8 cellular contexts compared by ENCODE assay signal in genomic region chr9:79569814-79570448, GRCh38. TPM values are rescaled to one million over a fixed set of nuclear protein-coding genes. Genes with fewer than 3 reads are reported as not detected.
DNase-seq lines count a peak whose midpoint lies in the region; ATAC-seq, FAIRE-seq and TF ChIP-seq lines count a peak whose summit lies in the region.

No MANE protein-coding gene starts in this region.

- peaks cover 0 to 5% (median 0%) of the 10 kb centered on the region in 12 donors for H3K9me3 ChIP-seq in heart left ventricle
- H3K9me3 ChIP-seq in mesodermal cell (ENCODE audit: control insufficient read depth, low read length), result peaks cover 7% of the 10 kb centered on the region
- H3K9me3 ChIP-seq in vagina, result no peaks in the 10 kb centered on the region

- ATAC-seq in heart left ventricle (no peak), left cardiac atrium (no peak), omental fat pad (ENCODE audit: low FRiP score) (no peak)

- H3K27ac ChIP-seq in heart left ventricle (peak overlapping the region in 1 of 12 donors; percentile 97), caudate nucleus (ENCODE audit: low read depth, low read length) (peak overlapping the region; percentile 97), mesodermal cell (ENCODE audit: low read depth, low read length, severe bottlenecking) (peak overlapping the region; percentile 94), vagina (peak overlapping the region; percentile 72)

- H3K27me3 ChIP-seq in heart left ventricle (peaks cover 0 to 5% (median 0%) of the 10 kb centered on the region in 9 donors), vagina (no peaks in the 10 kb centered on the region)

- H3K36me3 ChIP-seq in heart left ventricle (no peaks in the 10 kb centered on the region), mesodermal cell (ENCODE audit: control insufficient read depth, insufficient read depth, low read length) (no peaks in the 10 kb centered on the region), vagina (no peaks in the 10 kb centered on the region)

- intact Hi-C loops in heart left ventricle (cut with DNase I), result loop anchor here in 6 of 10 donors (5.0 to 10.0 kb wide), 7 partner anchors 92 to 605 kb away; no protein-coding TSS in a partner anchor
- intact Hi-C loops in left cardiac atrium (cut with DNase I), result loop anchor here in 1 of 2 donors (10.0 kb wide), 2 partner anchors 95 to 605 kb away; no protein-coding TSS in a partner anchor
- intact Hi-C loops in vagina (cut with DNase I), result no loop called here

- FAIRE-seq in GM12892 (lab: Jason Lieb, UNC), result no peak

- H3K4me1 ChIP-seq in heart left ventricle, result peaks cover 0 to 32% (median 9%) of the 10 kb centered on the region in 12 donors
- no peaks in the 10 kb centered on the region for H3K4me1 ChIP-seq in mesodermal cell (ENCODE audit: control insufficient read depth, insufficient read depth, low read length, poor library complexity, severe bottlenecking)
- peaks cover 19% of the 10 kb centered on the region for H3K4me1 ChIP-seq in vagina

- WGBS in heart left ventricle, 4 donors, result 17 to 28% (median 21%) methylated on average over 18 of the region's 18 CpGs
- WGBS in mesodermal cell (ENCODE audit: insufficient coverage in 2 of 2), 2 experiments, result 17 to 26% methylated on average over 11 to 13 of the region's 18 CpGs

- DNase-seq in heart left ventricle (no peak), left cardiac atrium (no peak), caudate nucleus (lab: John Stamatoyannopoulos, UW) (no peak), vagina (ENCODE audit: extremely low spot score in 2 of 2) (no peak), omental fat pad (ENCODE audit: low spot score) (no peak), GM12892 (ENCODE audit: insufficient read length) (no peak)
- no peak for DNase-seq in activated CD4-positive, CD25-positive, alpha-beta regulatory T cell (lab: John Stamatoyannopoulos, UW)

- H3K4me3 ChIP-seq in heart left ventricle (peak overlapping the region; percentile 54 to 93 (median 72)), mesodermal cell (ENCODE audit: extremely low read depth, insufficient read depth, low read length, poor library complexity, severe bottlenecking) (peak overlapping the region; percentile 62), vagina (peak overlapping the region; percentile 69 to 77)

- TF ChIP-seq CTCF in heart left ventricle (IDR thresholded peaks at IDR 0.05) (no peak), vagina (IDR thresholded peaks at IDR 0.05) (no peak), omental fat pad (IDR thresholded peaks at IDR 0.05) (no peak)

- TF ChIP-seq POLR2A in heart left ventricle (IDR thresholded peaks at IDR 0.05), result no peak
- TF ChIP-seq POLR2A in vagina (IDR thresholded peaks at IDR 0.05), result no peak
- TF ChIP-seq POLR2A in GM12892 (IDR thresholded peaks at IDR 0.05; ENCODE audit: low read depth, low read length), result no peak

RNA-seq across cellular contexts. Expression of gene TLE4, which starts 1.8 kb away (rescaled TPM):
- total RNA-seq in heart left ventricle, result 10 to 100 TPM in 8 of 9 donors, 1 to 10 TPM in 1; 8.4 to 23.9 (median 16.7) TPM
- polyA plus RNA-seq in heart left ventricle, result 1 to 10 TPM; 3.7 to 7.7 TPM
- total RNA-seq in left cardiac atrium, result 10 to 100 TPM; 16.2 to 16.3 TPM
- 52.9 TPM for polyA plus RNA-seq in mesodermal cell (2013, experiment 1 of 2)
- 64.3 TPM for polyA plus RNA-seq in mesodermal cell (2013, experiment 2 of 2)
- 49.8 TPM for total RNA-seq in vagina
- total RNA-seq in omental fat pad, result 10 to 100 TPM; 30.1 to 32.9 (median 30.7) TPM
- polyA plus RNA-seq in GM12892 (2012; ENCODE audit: missing spikeins), result 1.2 TPM
